In the genomic region with DNA sequence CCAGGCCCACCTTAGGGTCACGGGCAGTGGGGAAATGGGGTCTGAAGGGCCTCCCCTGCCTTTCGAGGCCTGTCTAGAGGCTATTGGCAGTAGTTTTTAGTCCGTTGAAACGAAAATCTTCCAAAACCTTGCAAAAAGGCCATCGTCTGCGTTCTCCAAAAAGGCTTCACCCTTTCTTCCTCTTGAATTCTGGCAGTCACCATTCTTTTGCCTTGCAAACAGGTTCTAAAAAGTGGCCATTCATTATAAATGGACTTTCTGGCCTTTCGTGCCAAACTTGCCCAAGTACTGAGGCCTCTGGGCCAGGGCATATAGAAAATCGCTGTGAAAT, we compare ENCODE assay signal across 8 cellular contexts. TPM values are rescaled to one million over a fixed set of nuclear protein-coding genes. Genes with fewer than 3 reads are reported as not detected.
DNase-seq lines count a peak whose midpoint lies in the region; ATAC-seq and TF ChIP-seq lines count a peak whose summit lies in the region.

No MANE protein-coding gene starts in this region.

- peaks cover 11% of the 10 kb centered on the region for H3K4me1 Mint-ChIP-seq in activated T-cell treated with anti-CD3 and anti-CD28 coated beads, Interleukin-2, amount 50 U/mL, for 4 hours (ENCODE audit: low read depth)
- H3K4me1 Mint-ChIP-seq in memory B cell = peaks cover 7% of the 10 kb centered on the region

- no peak overlapping the region for H3K9ac ChIP-seq in adipocyte (ENCODE audit: low read length)

- H3K27ac ChIP-seq in tibial artery = peak overlapping the region; percentile 97 to 98

- peak overlapping the region; percentile 73 for H3K4me3 ChIP-seq in adipocyte (ENCODE audit: low read length)
- H3K4me3 ChIP-seq in tibial artery = peak overlapping the region; percentile 90 to 92

- TF ChIP-seq CTCF in tibial artery (IDR thresholded peaks at IDR 0.05) = no peak

- no peaks in the 10 kb centered on the region for H3K27me3 ChIP-seq in adipocyte (replicated peaks; ENCODE audit: control insufficient read depth, insufficient read depth, low read length)
- H3K27me3 ChIP-seq in tibial artery = no peaks in the 10 kb centered on the region

- H3K9me3 ChIP-seq in adipocyte (ENCODE audit: control insufficient read depth, low read length) (no peaks in the 10 kb centered on the region), tibial artery (no peaks in the 10 kb centered on the region)

- intact Hi-C loops in tibial artery (cut with DNase I; ENCODE audit: low total_unique reads) = no loop called here

- peak overlapping the region; percentile 21 for H3K4me3 Mint-ChIP-seq in activated T-cell treated with anti-CD3 and anti-CD28 coated beads, Interleukin-2, amount 50 U/mL, for 4 hours
- H3K4me3 Mint-ChIP-seq in memory B cell = peak overlapping the region; percentile 37

- peak overlapping the region; percentile 12 for H3K27ac Mint-ChIP-seq in memory B cell

- peaks cover 15% of the 10 kb centered on the region for H3K36me3 Mint-ChIP-seq in activated T-cell treated with anti-CD3 and anti-CD28 coated beads, Interleukin-2, amount 50 U/mL, for 4 hours (ENCODE audit: insufficient read depth)
- H3K36me3 Mint-ChIP-seq in memory B cell = peaks cover 14% of the 10 kb centered on the region

- H3K9me3 Mint-ChIP-seq in activated T-cell treated with anti-CD3 and anti-CD28 coated beads, Interleukin-2, amount 50 U/mL, for 4 hours = no peaks in the 10 kb centered on the region
- peaks cover 4% of the 10 kb centered on the region for H3K9me3 Mint-ChIP-seq in memory B cell

- ATAC-seq in activated T-cell treated with anti-CD3 and anti-CD28 coated beads, Interleukin-2, amount 50 U/mL, for 4 hours = no peak
- ATAC-seq in memory B cell (ENCODE audit: low read depth) (no peak), GM18868 (IDR thresholded peaks at IDR 0.05; ENCODE audit: unreplicated experiment) (no peak), HG03565 (IDR thresholded peaks at IDR 0.05; ENCODE audit: unreplicated experiment) (no peak)

- H3K27me3 Mint-ChIP-seq in activated T-cell treated with anti-CD3 and anti-CD28 coated beads, Interleukin-2, amount 50 U/mL, for 4 hours (ENCODE audit: low read depth) = no peaks in the 10 kb centered on the region
- H3K27me3 Mint-ChIP-seq in memory B cell = no peaks in the 10 kb centered on the region

- DNase-seq in activated T-cell treated with anti-CD3 and anti-CD28 coated beads, Interleukin-2, amount 50 U/mL, for 4 hours = no peak
- DNase-seq in activated T-cell treated with anti-CD3 and anti-CD28 coated beads for 4 hours (no peak), adipocyte (ENCODE audit: low read depth) (no peak), memory B cell (ENCODE audit: low spot score in 2 of 2) (no peak), tibial artery (no peak), NCI-H1417 treated with DMSO at 0.1 percent for 48 hours (lab: John Stamatoyannopoulos, UW) (no peak)

- H3K36me3 ChIP-seq in adipocyte (ENCODE audit: control insufficient read depth, insufficient read depth, low read length, severe bottlenecking) (peaks cover 22% of the 10 kb centered on the region), tibial artery (peaks cover 21 to 26% (median 25%) of the 10 kb centered on the region in 3 donors)

- H3K4me1 ChIP-seq in adipocyte (ENCODE audit: control insufficient read depth, insufficient read depth, low read length) (peaks cover 7% of the 10 kb centered on the region), tibial artery (peaks cover 0 to 14% (median 7%) of the 10 kb centered on the region in 4 donors)

RNA-seq across cellular contexts. Expression of gene TARS3, which starts 0.4 kb away (rescaled TPM):
- 1 to 10 TPM; 6.1 to 6.7 (median 6.1) TPM for total RNA-seq in activated T-cell treated with anti-CD3 and anti-CD28 coated beads, Interleukin-2, amount 50 U/mL, for 4 hours
